Comparison of ENCODE assay signal across 8 cellular contexts in genomic region chr7:69739906-69740545, GRCh38.
DNase-seq lines count a peak whose midpoint lies in the region; ATAC-seq and TF ChIP-seq lines count a peak whose summit lies in the region.

No MANE protein-coding gene starts in this region.

- 83 to 86% methylated on average over 4 of the region's 4 CpGs for WGBS in ectodermal cell, 2 experiments

- intact Hi-C loops in gastrocnemius medialis (cut with DNase I; ENCODE audit: low total_unique reads) (loop anchor here (1.0 kb wide), 1 partner anchor 142 kb away; the partner anchor contains the start of gene AUTS2), breast epithelium (cut with DNase I; ENCODE audit: low total_unique reads) (no loop called here)

- TF ChIP-seq CTCF in GM20000 (IDR thresholded peaks at IDR 0.05; ENCODE audit: extremely low read depth, missing control alignments) (no peak), gastrocnemius medialis (IDR thresholded peaks at IDR 0.05 in 4 of 5, conservative IDR thresholded peaks at IDR 0.05 in 1 of 5) (no peak), breast epithelium (IDR thresholded peaks at IDR 0.05) (no peak)

- no peak overlapping the region for H3K27ac Mint-ChIP-seq in activated naive CD8-positive, alpha-beta T cell treated with anti-CD3 and anti-CD28 coated beads, Interleukin-2, amount 50 U/mL, for 24 hours

- H3K36me3 ChIP-seq in ectodermal cell (ENCODE audit: control insufficient read depth, insufficient read depth, low read length) (no peaks in the 10 kb centered on the region), gastrocnemius medialis (no peaks in the 10 kb centered on the region), breast epithelium (no peaks in the 10 kb centered on the region)

- DNase-seq in DMS 273 treated with DMSO at 0.1 percent for 48 hours (lab: John Stamatoyannopoulos, UW) (peak; percentile 65), GM20000 (ENCODE audit: low spot score) (peak; percentile 51), gastrocnemius medialis (peak; percentile 55 to 58), breast epithelium (ENCODE audit: low spot score in 2 of 2) (no peak), AG08396 (ENCODE audit: low spot score) (no peak)
- no peak for DNase-seq in activated naive CD8-positive, alpha-beta T cell treated with anti-CD3 and anti-CD28 coated beads, Interleukin-2, amount 50 U/mL, for 24 hours

- H3K4me3 ChIP-seq in ectodermal cell (ENCODE audit: insufficient read depth, low read depth, low read length) (no peak overlapping the region), gastrocnemius medialis (no peak overlapping the region), breast epithelium (no peak overlapping the region)

- H3K4me1 Mint-ChIP-seq in activated naive CD8-positive, alpha-beta T cell treated with anti-CD3 and anti-CD28 coated beads, Interleukin-2, amount 50 U/mL, for 24 hours: peaks cover 26% of the 10 kb centered on the region

- H3K9me3 ChIP-seq in ectodermal cell (ENCODE audit: control insufficient read depth, low read length) (no peaks in the 10 kb centered on the region), gastrocnemius medialis (no peaks in the 10 kb centered on the region), breast epithelium (no peaks in the 10 kb centered on the region)

- peaks cover 3% of the 10 kb centered on the region for H3K27me3 Mint-ChIP-seq in activated naive CD8-positive, alpha-beta T cell treated with anti-CD3 and anti-CD28 coated beads, Interleukin-2, amount 50 U/mL, for 24 hours

- H3K4me1 ChIP-seq in ectodermal cell (ENCODE audit: control insufficient read depth, insufficient read depth, low read length) (peaks cover 40% of the 10 kb centered on the region), gastrocnemius medialis (peaks cover 16 to 26% of the 10 kb centered on the region in 2 donors), breast epithelium (peaks cover 6 to 7% of the 10 kb centered on the region in 2 donors)

- H3K27ac ChIP-seq in ectodermal cell (ENCODE audit: insufficient read depth, low read depth, low read length, poor library complexity, severe bottlenecking) (peak overlapping the region; percentile 36), gastrocnemius medialis (peak overlapping the region in 3 of 4 donors; percentile 5 to 67 (median 29)), breast epithelium (no peak overlapping the region)

- H3K4me3 Mint-ChIP-seq in activated naive CD8-positive, alpha-beta T cell treated with anti-CD3 and anti-CD28 coated beads, Interleukin-2, amount 50 U/mL, for 24 hours: no peak overlapping the region

- H3K27me3 ChIP-seq in ectodermal cell (ENCODE audit: control insufficient read depth, insufficient read depth, low read length, poor library complexity, severe bottlenecking) (no peaks in the 10 kb centered on the region), gastrocnemius medialis (no peaks in the 10 kb centered on the region), breast epithelium (no peaks in the 10 kb centered on the region)

- ATAC-seq in HG03521 (IDR thresholded peaks at IDR 0.05; ENCODE audit: unreplicated experiment) (peak; percentile 42), gastrocnemius medialis (peak; percentile 81 to 87)
- no peak for ATAC-seq in activated naive CD8-positive, alpha-beta T cell treated with anti-CD3 and anti-CD28 coated beads, Interleukin-2, amount 50 U/mL, for 24 hours

- no peaks in the 10 kb centered on the region for H3K36me3 Mint-ChIP-seq in activated naive CD8-positive, alpha-beta T cell treated with anti-CD3 and anti-CD28 coated beads, Interleukin-2, amount 50 U/mL, for 24 hours (ENCODE audit: low read depth)

- no peaks in the 10 kb centered on the region for H3K9me3 Mint-ChIP-seq in activated naive CD8-positive, alpha-beta T cell treated with anti-CD3 and anti-CD28 coated beads, Interleukin-2, amount 50 U/mL, for 24 hours

- in situ Hi-C loops in gastrocnemius medialis (cut with MboI; ENCODE audit: low sequenced_read_pairs in 4 of 4): no loop called here

- no peak for TF ChIP-seq POLR2A in gastrocnemius medialis (IDR thresholded peaks at IDR 0.05)
- no peak for TF ChIP-seq POLR2A in breast epithelium (IDR thresholded peaks at IDR 0.05)

Comparison
In these comparisons a context has a peak if more than half of its experiments do, and no peak if none do; other contexts are left out.
1. DNase-seq: peak in DMS 273 treated with DMSO at 0.1 percent for 48 hours (single experiment), GM20000 (single experiment) and gastrocnemius medialis (2 of 2); none in breast epithelium (0 of 2), activated naive CD8-positive, alpha-beta T cell treated with anti-CD3 and anti-CD28 coated beads, Interleukin-2, amount 50 U/mL, for 24 hours (single experiment) and AG08396 (single experiment).
2. H3K27ac ChIP-seq: peak in ectodermal cell (single experiment) and gastrocnemius medialis (3 of 4); none in breast epithelium (0 of 2).